Comparison of ENCODE assay signal across 20 cellular contexts in the genomic region with DNA sequence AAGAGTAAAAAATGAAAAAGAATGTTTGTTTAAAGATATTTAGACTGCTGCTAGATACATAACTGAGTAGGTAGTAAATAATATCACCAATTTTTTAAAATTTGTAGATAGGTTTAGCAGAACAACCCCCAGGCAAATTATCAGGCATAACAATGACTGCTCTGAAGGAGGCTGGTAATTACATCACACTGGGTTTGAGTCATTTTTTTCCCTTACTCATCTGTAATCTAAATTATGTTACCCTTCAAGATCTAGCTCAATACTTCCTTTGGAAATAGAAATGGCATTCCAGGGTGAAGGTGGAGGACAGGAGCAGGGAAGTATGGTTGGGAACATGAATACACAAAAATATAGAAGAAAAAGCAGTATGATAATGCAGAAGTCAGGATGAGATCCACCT.
"Had no signal": no experiment of that assay in that cellular context is flagged by ENCODE, and none has a peak within 500 bp of the region (broad histone marks: within the 10 kb centered on the region; RNA-seq: fewer than 3 reads in every experiment).

No MANE protein-coding gene starts in this region.

- H3K4me3 ChIP-seq: coronary artery, dorsolateral prefrontal cortex, neural progenitor cell, spleen, transverse colon had no signal

- ATAC-seq: activated CD4-positive, alpha-beta T cell treated with anti-CD3 and anti-CD28 coated beads for 36 hours; activated CD8-positive, alpha-beta memory T cell treated with anti-CD3 and anti-CD28 coated beads, Interleukin-2, amount 10 ng/mL, durations not matched to agents 7 days and 5 days; activated CD8-positive, alpha-beta T cell treated with anti-CD3 and anti-CD28 coated beads, Interleukin-2, amount 10 ng/mL, durations not matched to agents 7 days and 5 days; activated naive CD4-positive, alpha-beta T cell treated with anti-CD3 and anti-CD28 coated beads, Interleukin-2, amount 50 U/mL, for 72 hours; activated T-cell treated with anti-CD3 and anti-CD28 coated beads, Interleukin-2, amount 50 U/mL, for 72 hours; left colon; naive thymus-derived CD8-positive, alpha-beta T cell; right cardiac atrium had no signal

- H3K4me1 ChIP-seq: neural progenitor cell, spleen, transverse colon had no signal

- H3K36me3 ChIP-seq: neural progenitor cell, spleen, transverse colon had no signal

- H3K27me3 ChIP-seq: neural progenitor cell, transverse colon had no signal

- DNase-seq: activated CD4-positive, alpha-beta T cell treated with anti-CD3 and anti-CD28 coated beads for 36 hours; activated CD4-positive, CD25-positive, alpha-beta regulatory T cell; activated CD8-positive, alpha-beta memory T cell treated with anti-CD3 and anti-CD28 coated beads, Interleukin-2, amount 10 ng/mL, durations not matched to agents 7 days and 5 days; activated CD8-positive, alpha-beta T cell treated with anti-CD3 and anti-CD28 coated beads, Interleukin-2, amount 10 ng/mL, durations not matched to agents 7 days and 5 days; activated naive CD4-positive, alpha-beta T cell; activated T-cell treated with anti-CD3 and anti-CD28 coated beads, Interleukin-2, amount 50 U/mL, for 72 hours; dorsolateral prefrontal cortex; effector memory CD4-positive, alpha-beta T cell; erythroblast; islet precursor cell; left colon; naive thymus-derived CD8-positive, alpha-beta T cell; right cardiac atrium; spleen; stimulated activated naive CD4-positive, alpha-beta T cell; T-helper 1 cell; transverse colon had no signal

- H3K27ac ChIP-seq: coronary artery, dorsolateral prefrontal cortex, neural progenitor cell, spleen, transverse colon had no signal

- H3K9me3 ChIP-seq: spleen, transverse colon had no signal
